16 cellular contexts compared by ENCODE assay signal in genomic region chr6:5373430-5373829, GRCh38.
DNase-seq lines count a peak whose midpoint lies in the region; ATAC-seq and TF ChIP-seq lines count a peak whose summit lies in the region.
"Had no signal": no experiment of that assay in that cellular context is flagged by ENCODE, and none has a peak within 500 bp of the region (broad histone marks: within the 10 kb centered on the region; RNA-seq: fewer than 3 reads in every experiment).

No MANE protein-coding gene starts in this region.

- H3K36me3 ChIP-seq in left lung = peaks cover 0 to 10% of the 10 kb centered on the region in 2 donors

- H3K4me1 ChIP-seq in left lung = no peaks in the 10 kb centered on the region
- H3K4me1 ChIP-seq: BLaER1 treated with 17β-estradiol and CSF1 and Interleukin-3, amounts not matched to agents 10 nM and 100 nM had no signal

- H3K4me3 ChIP-seq in left lung = no peak overlapping the region
- H3K4me3 ChIP-seq: BLaER1 treated with 17β-estradiol and CSF1 and Interleukin-3, amounts not matched to agents 10 nM and 100 nM had no signal

- no peak overlapping the region for H3K27ac Mint-ChIP-seq in endothelial cell (ENCODE audit: unreplicated experiment)
- H3K27ac Mint-ChIP-seq: CD14-positive monocyte; CD4-positive, alpha-beta T cell; CD8-positive, alpha-beta memory T cell had no signal

- intact Hi-C loops in left lung (cut with DNase I) = no loop called here

- no peak overlapping the region for H3K27ac ChIP-seq in left lung
- H3K27ac ChIP-seq: 22Rv1; BLaER1 treated with 17β-estradiol and CSF1 and Interleukin-3, amounts not matched to agents 10 nM and 100 nM had no signal

- H3K9me3 ChIP-seq in left lung = no peaks in the 10 kb centered on the region
- H3K9me3 ChIP-seq: BE2C; BLaER1 treated with 17β-estradiol and CSF1 and Interleukin-3, amounts not matched to agents 10 nM and 100 nM had no signal

- DNase-seq in DMS53 (lab: John Stamatoyannopoulos, UW) (peak; percentile 78), NCI-H2029 treated with DMSO at 0.1 percent for 48 hours (lab: John Stamatoyannopoulos, UW) (peak; percentile 87), left lung (no peak), endothelial cell (ENCODE audit: low spot score) (no peak), AML-193 (lab: John Stamatoyannopoulos, UW) (no peak), SK-N-DZ (ENCODE audit: low spot score) (no peak)
- DNase-seq: BE2C; CD4-positive, alpha-beta T cell; CD8-positive, alpha-beta memory T cell; DMS 273 treated with DMSO at 0.1 percent for 48 hours; DND-41; H7; HCEC 1CT had no signal

- H3K27me3 ChIP-seq in left lung = no peaks in the 10 kb centered on the region
- H3K27me3 ChIP-seq: BE2C; BLaER1 treated with 17β-estradiol and CSF1 and Interleukin-3, amounts not matched to agents 10 nM and 100 nM had no signal

- H3K4me3 Mint-ChIP-seq in endothelial cell (ENCODE audit: unreplicated experiment) = no peak overlapping the region
- H3K4me3 Mint-ChIP-seq: CD14-positive monocyte; CD4-positive, alpha-beta T cell; CD8-positive, alpha-beta memory T cell had no signal

- TF ChIP-seq CTCF in left lung (IDR thresholded peaks at IDR 0.05) (no peak), endothelial cell (IDR thresholded peaks at IDR 0.05; ENCODE audit: unreplicated experiment) (no peak)

- H3K36me3 Mint-ChIP-seq in endothelial cell (ENCODE audit: low read depth, unreplicated experiment) = no peaks in the 10 kb centered on the region

- no peaks in the 10 kb centered on the region for H3K4me1 Mint-ChIP-seq in endothelial cell (ENCODE audit: unreplicated experiment)
- H3K4me1 Mint-ChIP-seq: CD14-positive monocyte had no signal

- no peaks in the 10 kb centered on the region for H3K27me3 Mint-ChIP-seq in endothelial cell (ENCODE audit: unreplicated experiment)
- H3K27me3 Mint-ChIP-seq: CD4-positive, alpha-beta T cell; CD8-positive, alpha-beta memory T cell had no signal

- no peaks in the 10 kb centered on the region for H3K9me3 Mint-ChIP-seq in endothelial cell (ENCODE audit: unreplicated experiment)
- H3K9me3 Mint-ChIP-seq: CD4-positive, alpha-beta T cell; CD8-positive, alpha-beta memory T cell had no signal

- peak; percentile 72 for ATAC-seq in left lung

Comparison
In these comparisons a context has a peak if more than half of its experiments do, and no peak if none do; other contexts are left out.
1. DNase-seq: peak in DMS53 (single experiment) and NCI-H2029 treated with DMSO at 0.1 percent for 48 hours (single experiment); none in left lung (0 of 2), endothelial cell (single experiment), AML-193 (0 of 2) and SK-N-DZ (single experiment).